15 cellular contexts compared by ENCODE assay signal in the genomic region with DNA sequence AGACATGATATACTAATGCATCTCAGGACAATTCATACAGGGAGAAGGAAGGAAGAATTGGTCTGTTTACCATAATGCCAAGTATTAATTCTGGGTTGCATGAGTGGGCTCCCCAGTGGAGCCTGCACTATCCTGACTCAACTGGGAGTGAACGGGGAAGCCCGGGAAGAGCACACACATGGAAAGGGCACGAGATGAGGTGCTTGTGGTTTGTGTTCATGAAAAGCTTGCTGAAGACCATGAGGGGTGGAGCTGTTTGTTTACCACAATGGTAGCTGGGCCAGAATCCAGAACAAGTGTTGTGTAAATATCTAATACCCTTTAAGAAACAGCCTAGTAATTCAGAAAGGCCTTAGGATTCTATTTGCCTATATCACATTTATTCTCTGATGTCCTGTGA. TPM values are rescaled to one million over a fixed set of nuclear protein-coding genes. Genes with fewer than 3 reads are reported as not detected.
DNase-seq lines count a peak whose midpoint lies in the region; ATAC-seq and TF ChIP-seq lines count a peak whose summit lies in the region.
"Had no signal": no experiment of that assay in that cellular context is flagged by ENCODE, and none has a peak within 500 bp of the region (broad histone marks: within the 10 kb centered on the region; RNA-seq: fewer than 3 reads in every experiment).

No MANE protein-coding gene starts in this region.

- no peaks in the 10 kb centered on the region for H3K9me3 ChIP-seq in mammary epithelial cell (replicated peaks; ENCODE audit: insufficient read depth, low read length)

- peaks cover 33% of the 10 kb centered on the region for H3K36me3 Mint-ChIP-seq in MCF 10A (ENCODE audit: insufficient read depth, unreplicated experiment)

- CTCF ChIA-PET in MCF 10A (lab: Yijun Ruan, JAX) = interaction anchor here (0.7 to 0.8 kb wide), 2 partner anchors 10 to 608 kb away, joined by 3 read pairs; no protein-coding TSS in a partner anchor
- CTCF ChIA-PET in mammary epithelial cell (lab: Charles Lee; ENCODE audit: low non-redundant PET) = no interaction called here

- DNase-seq in MCF 10A (ENCODE audit: unreplicated experiment) (peak; percentile 66), mammary epithelial cell (no peak), NCI-H2029 treated with DMSO at 0.1 percent for 48 hours (lab: John Stamatoyannopoulos, UW) (peak; percentile 30), iris pigment epithelial cell (ENCODE audit: low read depth) (peak; percentile 63), LoVo (ENCODE audit: low spot score) (no peak), GDM1 (lab: John Stamatoyannopoulos, UW) (no peak)
- DNase-seq: C1 segment of cervical spinal cord, DMS53, GM23248, NCI-H1436, NCI-H510A treated with DMSO at 0.1 percent for 48 hours, NCI-H82 had no signal

- no peak overlapping the region for H3K4me2 ChIP-seq in mammary epithelial cell (ENCODE audit: insufficient read depth, low read depth, low read length)

- H3K27me3 Mint-ChIP-seq in MCF 10A (ENCODE audit: insufficient read depth, unreplicated experiment) = no peaks in the 10 kb centered on the region

- no peak overlapping the region for H3K27ac ChIP-seq in mammary epithelial cell (ENCODE audit: insufficient read depth, low read depth, low read length)
- H3K27ac ChIP-seq: GM23248 had no signal

- POLR2A ChIA-PET in MCF 10A (lab: Yijun Ruan, JAX) = no interaction called here

- TF ChIP-seq CTCF in MCF 10A (IDR thresholded peaks at IDR 0.05; ENCODE audit: unreplicated experiment) = no peak
- no peak for TF ChIP-seq CTCF in mammary epithelial cell (conservative IDR thresholded peaks at IDR 0.05 in 1 of 2, IDR thresholded peaks at IDR 0.05 in 1 of 2; ENCODE audit: extremely low read depth in 1 of 2, insufficient read depth in 1 of 2, low read depth in 1 of 2, low read length in 2 of 2)

- 90% methylated on average over 3 of the region's 3 CpGs for WGBS in mammary epithelial cell (ENCODE audit: low coverage, missing lambda C conversion rate)

- no peaks in the 10 kb centered on the region for H3K9me3 Mint-ChIP-seq in MCF 10A (ENCODE audit: unreplicated experiment)

- dilution Hi-C loops in mammary epithelial cell (cut with HindIII; ENCODE audit: low sequenced_read_pairs) = no loop called here

- no peak overlapping the region for H3K4me3 Mint-ChIP-seq in MCF 10A (ENCODE audit: unreplicated experiment)

- no peak overlapping the region for H2AFZ ChIP-seq in mammary epithelial cell (ENCODE audit: low read depth, low read length)
- H2AFZ ChIP-seq: GM23248 had no signal

- H3K4me1 ChIP-seq in mammary epithelial cell (ENCODE audit: insufficient read depth, low read length) = no peaks in the 10 kb centered on the region

- BruUV-seq in MCF 10A (replicated peaks; lab: Mats Ljungman, UMichigan) (no TSS peak), mammary epithelial cell (replicated peaks; lab: Mats Ljungman, UMichigan) (no TSS peak)

- H4K20me1 ChIP-seq in mammary epithelial cell (ENCODE audit: insufficient read depth, low read length) = no peaks in the 10 kb centered on the region

- in situ Hi-C loops in mammary epithelial cell (cut with MboI; ENCODE audit: low sequenced_read_pairs in 2 of 2) = no loop called here

- intact Hi-C loops in MCF 10A (cut with micrococcal nuclease) (no loop called here), mammary epithelial cell (cut with micrococcal nuclease) (no loop called here)

- no peak overlapping the region for H3K9ac ChIP-seq in mammary epithelial cell (ENCODE audit: insufficient read depth, low read length)
- H3K9ac ChIP-seq: GM23248 had no signal

- H3K27ac Mint-ChIP-seq in MCF 10A (ENCODE audit: low read depth, unreplicated experiment) = peak overlapping the region; percentile 18

- H3K36me3 ChIP-seq in mammary epithelial cell (ENCODE audit: insufficient read depth, low read length) = peaks cover 2% of the 10 kb centered on the region

- no peaks in the 10 kb centered on the region for H3K79me2 ChIP-seq in mammary epithelial cell (ENCODE audit: insufficient read depth, low read length)

- no peak for ATAC-seq in SK-N-SH treated with all-trans-retinoic acid at 6 μM for 48 hours
- ATAC-seq in GM21737 (IDR thresholded peaks at IDR 0.05; ENCODE audit: unreplicated experiment) = no peak
- ATAC-seq: HCT116 had no signal

- H3K27me3 ChIP-seq in mammary epithelial cell (ENCODE audit: insufficient read depth, low read length) = no peaks in the 10 kb centered on the region

- H3K4me1 Mint-ChIP-seq in MCF 10A (ENCODE audit: insufficient read depth, unreplicated experiment) = peaks cover 25% of the 10 kb centered on the region

- H3K4me3 ChIP-seq in mammary epithelial cell (replicated peaks in 1 of 3; ENCODE audit: insufficient read depth in 1 of 3, low read depth in 2 of 3, low read length in 3 of 3) = no peak overlapping the region
- H3K4me3 ChIP-seq: GM23248 had no signal

TF ChIP-seq in SK-N-SH treated with all-trans-retinoic acid at 6 μM for 48 hours, 23 proteins besides CTCF, POLR2A, EP300 and RAD21 (continues in another document):
- TF ChIP-seq ZNF565 (CRISPR knock-in tag; conservative IDR thresholded peaks at IDR 0.05; ENCODE audit: low read depth) = no peak
- TF ChIP-seq GLIS3 (CRISPR knock-in tag; IDR thresholded peaks at IDR 0.05) = no peak
- no peak for TF ChIP-seq ZNF8 (CRISPR knock-in tag; IDR thresholded peaks at IDR 0.05)
- no peak for TF ChIP-seq ZNF70 (CRISPR knock-in tag; IDR thresholded peaks at IDR 0.05)
- TF ChIP-seq ZFP3 (CRISPR knock-in tag; IDR thresholded peaks at IDR 0.05) = no peak
- TF ChIP-seq ZC3H10 (CRISPR knock-in tag; IDR thresholded peaks at IDR 0.05) = no peak
- TF ChIP-seq TOX (CRISPR knock-in tag; IDR thresholded peaks at IDR 0.05; ENCODE audit: borderline replicate concordance) = no peak
- no peak for TF ChIP-seq CSRNP3 (CRISPR knock-in tag; IDR thresholded peaks at IDR 0.05)
- TF ChIP-seq, protein P1, sequence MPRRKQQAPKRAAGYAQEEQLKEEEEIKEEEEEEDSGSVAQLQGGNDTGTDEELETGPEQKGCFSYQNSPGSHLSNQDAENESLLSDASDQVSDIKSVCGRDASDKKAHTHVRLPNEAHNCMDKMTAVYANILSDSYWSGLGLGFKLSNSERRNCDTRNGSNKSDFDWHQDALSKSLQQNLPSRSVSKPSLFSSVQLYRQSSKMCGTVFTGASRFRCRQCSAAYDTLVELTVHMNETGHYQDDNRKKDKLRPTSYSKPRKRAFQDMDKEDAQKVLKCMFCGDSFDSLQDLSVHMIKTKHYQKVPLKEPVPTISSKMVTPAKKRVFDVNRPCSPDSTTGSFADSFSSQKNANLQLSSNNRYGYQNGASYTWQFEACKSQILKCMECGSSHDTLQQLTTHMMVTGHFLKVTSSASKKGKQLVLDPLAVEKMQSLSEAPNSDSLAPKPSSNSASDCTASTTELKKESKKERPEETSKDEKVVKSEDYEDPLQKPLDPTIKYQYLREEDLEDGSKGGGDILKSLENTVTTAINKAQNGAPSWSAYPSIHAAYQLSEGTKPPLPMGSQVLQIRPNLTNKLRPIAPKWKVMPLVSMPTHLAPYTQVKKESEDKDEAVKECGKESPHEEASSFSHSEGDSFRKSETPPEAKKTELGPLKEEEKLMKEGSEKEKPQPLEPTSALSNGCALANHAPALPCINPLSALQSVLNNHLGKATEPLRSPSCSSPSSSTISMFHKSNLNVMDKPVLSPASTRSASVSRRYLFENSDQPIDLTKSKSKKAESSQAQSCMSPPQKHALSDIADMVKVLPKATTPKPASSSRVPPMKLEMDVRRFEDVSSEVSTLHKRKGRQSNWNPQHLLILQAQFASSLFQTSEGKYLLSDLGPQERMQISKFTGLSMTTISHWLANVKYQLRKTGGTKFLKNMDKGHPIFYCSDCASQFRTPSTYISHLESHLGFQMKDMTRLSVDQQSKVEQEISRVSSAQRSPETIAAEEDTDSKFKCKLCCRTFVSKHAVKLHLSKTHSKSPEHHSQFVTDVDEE (CRISPR knock-in tag; IDR thresholded peaks at IDR 0.05) = no peak
- no peak for TF ChIP-seq PPARA (CRISPR knock-in tag; IDR thresholded peaks at IDR 0.05; ENCODE audit: borderline replicate concordance)
- no peak for TF ChIP-seq SNAI2 (CRISPR knock-in tag; IDR thresholded peaks at IDR 0.05)
- TF ChIP-seq TCF4 (CRISPR knock-in tag; IDR thresholded peaks at IDR 0.05; ENCODE audit: borderline replicate concordance) = no peak
- TF ChIP-seq, protein P2, sequence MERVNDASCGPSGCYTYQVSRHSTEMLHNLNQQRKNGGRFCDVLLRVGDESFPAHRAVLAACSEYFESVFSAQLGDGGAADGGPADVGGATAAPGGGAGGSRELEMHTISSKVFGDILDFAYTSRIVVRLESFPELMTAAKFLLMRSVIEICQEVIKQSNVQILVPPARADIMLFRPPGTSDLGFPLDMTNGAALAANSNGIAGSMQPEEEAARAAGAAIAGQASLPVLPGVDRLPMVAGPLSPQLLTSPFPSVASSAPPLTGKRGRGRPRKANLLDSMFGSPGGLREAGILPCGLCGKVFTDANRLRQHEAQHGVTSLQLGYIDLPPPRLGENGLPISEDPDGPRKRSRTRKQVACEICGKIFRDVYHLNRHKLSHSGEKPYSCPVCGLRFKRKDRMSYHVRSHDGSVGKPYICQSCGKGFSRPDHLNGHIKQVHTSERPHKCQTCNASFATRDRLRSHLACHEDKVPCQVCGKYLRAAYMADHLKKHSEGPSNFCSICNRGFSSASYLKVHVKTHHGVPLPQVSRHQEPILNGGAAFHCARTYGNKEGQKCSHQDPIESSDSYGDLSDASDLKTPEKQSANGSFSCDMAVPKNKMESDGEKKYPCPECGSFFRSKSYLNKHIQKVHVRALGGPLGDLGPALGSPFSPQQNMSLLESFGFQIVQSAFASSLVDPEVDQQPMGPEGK (CRISPR knock-in tag; IDR thresholded peaks at IDR 0.05; ENCODE audit: borderline replicate concordance) = no peak
- TF ChIP-seq ARNTL (CRISPR knock-in tag; IDR thresholded peaks at IDR 0.05; ENCODE audit: borderline replicate concordance, low read depth) = no peak
- TF ChIP-seq ISL1 (CRISPR knock-in tag; IDR thresholded peaks at IDR 0.05) = no peak
- TF ChIP-seq BACH2 (CRISPR knock-in tag; IDR thresholded peaks at IDR 0.05; ENCODE audit: borderline replicate concordance) = no peak

RNA-seq across cellular contexts. Expression of gene POC5, which starts 44.6 kb away (rescaled TPM):
- total RNA-seq in MCF 10A (2022) = 14.3 and 17.4 TPM in 2 replicates
- 10 to 100 TPM; 11.4 to 13.8 TPM for total RNA-seq in mammary epithelial cell
- polyA plus RNA-seq in mammary epithelial cell = 10.9 TPM
- 1.1 TPM for polyA minus RNA-seq in mammary epithelial cell

Comparison
In these comparisons a context has a peak if more than half of its experiments do, and no peak if none do; other contexts are left out.
1. DNase-seq: peak in MCF 10A (single experiment), NCI-H2029 treated with DMSO at 0.1 percent for 48 hours (single experiment) and iris pigment epithelial cell (single experiment); none in mammary epithelial cell (single experiment), LoVo (single experiment) and GDM1 (single experiment).